Comparison of ENCODE assay signal across 13 cellular contexts in the genomic region with DNA sequence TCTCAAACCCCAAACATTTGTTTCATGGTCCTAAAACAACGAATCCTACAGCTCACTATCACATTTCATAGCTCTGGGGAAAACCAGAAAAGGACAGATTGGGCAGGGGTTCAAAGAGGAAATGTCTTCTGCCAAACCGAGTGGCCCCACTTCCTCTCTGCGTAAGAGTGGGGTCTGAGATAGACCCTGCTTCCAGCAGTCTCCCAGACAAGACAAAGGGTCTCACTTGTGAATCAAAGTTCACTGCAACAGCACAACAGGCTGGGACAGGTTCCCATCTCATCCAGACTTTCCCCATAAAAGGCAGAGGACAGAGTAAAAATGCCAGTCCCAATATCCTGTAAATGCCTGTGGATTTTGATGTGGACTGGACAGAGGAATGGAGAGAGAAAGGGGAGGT.
"Had no signal": no experiment of that assay in that cellular context is flagged by ENCODE, and none has a peak within 500 bp of the region (broad histone marks: within the 10 kb centered on the region; RNA-seq: fewer than 3 reads in every experiment).

No MANE protein-coding gene starts in this region.

- H3K9me3 ChIP-seq: ovary, stomach had no signal

- FAIRE-seq: urothelium cell line had no signal

- DNase-seq: activated CD4-positive, alpha-beta T cell treated with anti-CD3 and anti-CD28 coated beads for 4 hours; dorsolateral prefrontal cortex; foreskin fibroblast; left colon; natural killer cell; ovary; stimulated activated CD4-positive, alpha-beta T cell treated with anti-CD3 and anti-CD28 coated beads, Interleukin-4, amount 100 ng/mL, for 1 hour; stimulated activated CD8-positive, alpha-beta memory T cell treated with anti-CD3 and anti-CD28 coated beads, Interleukin-4, amount 100 ng/mL, for 48 hours; stomach had no signal

- H3K27me3 Mint-ChIP-seq: activated naive CD4-positive, alpha-beta T cell treated with anti-CD3 and anti-CD28 coated beads, Interleukin-2, amount 50 U/mL, for 24 hours had no signal

- H3K27ac Mint-ChIP-seq: natural killer cell had no signal

- H3K27me3 ChIP-seq: ovary, stomach had no signal

- H3K9me3 Mint-ChIP-seq: activated naive CD4-positive, alpha-beta T cell treated with anti-CD3 and anti-CD28 coated beads, Interleukin-2, amount 50 U/mL, for 24 hours; natural killer cell had no signal

- H3K4me3 Mint-ChIP-seq: activated naive CD4-positive, alpha-beta T cell treated with anti-CD3 and anti-CD28 coated beads, Interleukin-2, amount 50 U/mL, for 24 hours; natural killer cell had no signal

- H3K27ac ChIP-seq: dorsolateral prefrontal cortex, ovary, stomach had no signal

- H3K4me3 ChIP-seq: dorsolateral prefrontal cortex, lung, ovary, stomach had no signal

- ATAC-seq: esophagus mucosa, left colon, natural killer cell had no signal

- H3K36me3 ChIP-seq: ovary, stomach had no signal

- H3K36me3 Mint-ChIP-seq: activated naive CD4-positive, alpha-beta T cell treated with anti-CD3 and anti-CD28 coated beads, Interleukin-2, amount 50 U/mL, for 24 hours; natural killer cell had no signal
